In genomic region chr6:16707101-16707783, GRCh38 we compare ENCODE assay signal across 10 cellular contexts. TPM values are rescaled to one million over a fixed set of nuclear protein-coding genes. Genes with fewer than 3 reads are reported as not detected.
DNase-seq lines count a peak whose midpoint lies in the region; ATAC-seq and TF ChIP-seq lines count a peak whose summit lies in the region.
"Had no signal": no experiment of that assay in that cellular context is flagged by ENCODE, and none has a peak within 500 bp of the region (broad histone marks: within the 10 kb centered on the region; RNA-seq: fewer than 3 reads in every experiment).

No MANE protein-coding gene starts in this region.

- H3K27ac Mint-ChIP-seq in activated naive CD8-positive, alpha-beta T cell treated with anti-CD3 and anti-CD28 coated beads for 36 hours = peak overlapping the region; percentile 67
- no peak overlapping the region for H3K27ac Mint-ChIP-seq in endodermal cell

- H3K27ac ChIP-seq in endodermal cell (ENCODE audit: low read depth, low read length) = no peak overlapping the region

- no peak for ATAC-seq in activated T-cell treated with anti-CD3 and anti-CD28 coated beads, Interleukin-2, amount 50 U/mL, for 4 hours
- ATAC-seq in HG03354 (IDR thresholded peaks at IDR 0.05; ENCODE audit: poor library complexity, severe bottlenecking, unreplicated experiment) (peak; percentile 65), HG03025 (IDR thresholded peaks at IDR 0.05; ENCODE audit: low FRiP score, unreplicated experiment) (no peak)

- H3K4me3 ChIP-seq in endodermal cell (ENCODE audit: low read length) = no peak overlapping the region

- H3K4me1 Mint-ChIP-seq in activated T-cell treated with anti-CD3 and anti-CD28 coated beads, Interleukin-2, amount 50 U/mL, for 4 hours (ENCODE audit: low read depth) = peaks cover 69% of the 10 kb centered on the region
- H3K4me1 Mint-ChIP-seq in activated naive CD8-positive, alpha-beta T cell treated with anti-CD3 and anti-CD28 coated beads for 36 hours = peaks cover 49% of the 10 kb centered on the region
- peaks cover 2% of the 10 kb centered on the region for H3K4me1 Mint-ChIP-seq in endodermal cell

- DNase-seq in activated T-cell treated with anti-CD3 and anti-CD28 coated beads, Interleukin-2, amount 50 U/mL, for 4 hours = no peak
- DNase-seq in activated T-cell treated with anti-CD3 and anti-CD28 coated beads for 4 hours = no peak
- no peak for DNase-seq in activated naive CD8-positive, alpha-beta T cell treated with anti-CD3 and anti-CD28 coated beads for 36 hours
- DNase-seq in kidney glomerular epithelial cell (lab: John Stamatoyannopoulos, UW) = no peak
- no peak for DNase-seq in NCI-H2171 (lab: John Stamatoyannopoulos, UW)
- DNase-seq in endodermal cell = no peak
- DNase-seq: NCI-H2029 treated with DMSO at 0.1 percent for 48 hours had no signal

- 92% methylated on average over 2 of the region's 2 CpGs for WGBS in endodermal cell (ENCODE audit: insufficient coverage in 1 of 2, insufficient read length in 1 of 2), 2 experiments

- H3K36me3 ChIP-seq in endodermal cell (ENCODE audit: control insufficient read depth, insufficient read depth, low read length) = no peaks in the 10 kb centered on the region

- no peaks in the 10 kb centered on the region for H3K9me3 ChIP-seq in endodermal cell (ENCODE audit: control insufficient read depth, low read length)

- peaks cover 8% of the 10 kb centered on the region for H3K36me3 Mint-ChIP-seq in activated T-cell treated with anti-CD3 and anti-CD28 coated beads, Interleukin-2, amount 50 U/mL, for 4 hours (ENCODE audit: insufficient read depth)
- peaks cover 26% of the 10 kb centered on the region for H3K36me3 Mint-ChIP-seq in activated naive CD8-positive, alpha-beta T cell treated with anti-CD3 and anti-CD28 coated beads for 36 hours
- no peaks in the 10 kb centered on the region for H3K36me3 Mint-ChIP-seq in endodermal cell (ENCODE audit: low read depth)

- no peaks in the 10 kb centered on the region for H3K4me1 ChIP-seq in endodermal cell (ENCODE audit: control insufficient read depth, insufficient read depth, low read length)

- no peaks in the 10 kb centered on the region for H3K27me3 Mint-ChIP-seq in activated T-cell treated with anti-CD3 and anti-CD28 coated beads, Interleukin-2, amount 50 U/mL, for 4 hours (ENCODE audit: low read depth)
- no peaks in the 10 kb centered on the region for H3K27me3 Mint-ChIP-seq in activated naive CD8-positive, alpha-beta T cell treated with anti-CD3 and anti-CD28 coated beads for 36 hours
- no peaks in the 10 kb centered on the region for H3K27me3 Mint-ChIP-seq in endodermal cell (ENCODE audit: insufficient read depth)

- H3K9me3 Mint-ChIP-seq in activated T-cell treated with anti-CD3 and anti-CD28 coated beads, Interleukin-2, amount 50 U/mL, for 4 hours = no peaks in the 10 kb centered on the region
- no peaks in the 10 kb centered on the region for H3K9me3 Mint-ChIP-seq in activated naive CD8-positive, alpha-beta T cell treated with anti-CD3 and anti-CD28 coated beads for 36 hours
- no peaks in the 10 kb centered on the region for H3K9me3 Mint-ChIP-seq in endodermal cell

- peak overlapping the region; percentile 44 for H3K4me3 Mint-ChIP-seq in activated T-cell treated with anti-CD3 and anti-CD28 coated beads, Interleukin-2, amount 50 U/mL, for 4 hours
- no peak overlapping the region for H3K4me3 Mint-ChIP-seq in activated naive CD8-positive, alpha-beta T cell treated with anti-CD3 and anti-CD28 coated beads for 36 hours
- no peak overlapping the region for H3K4me3 Mint-ChIP-seq in endodermal cell

- TF ChIP-seq CTCF in endodermal cell (conservative IDR thresholded peaks at IDR 0.05) = no peak

- H3K27me3 ChIP-seq in endodermal cell (ENCODE audit: control insufficient read depth, insufficient read depth, low read length, poor library complexity, severe bottlenecking) = no peaks in the 10 kb centered on the region

- H3K9ac ChIP-seq in endodermal cell (ENCODE audit: extremely low read depth, low read length, poor library complexity, severe bottlenecking) = no peak overlapping the region

RNA-seq across cellular contexts. Expression of gene ATXN1, which starts 54.0 kb away (rescaled TPM):
- total RNA-seq in activated T-cell treated with anti-CD3 and anti-CD28 coated beads, Interleukin-2, amount 50 U/mL, for 4 hours = 10 to 100 TPM; 39.5 to 63.8 (median 45.1) TPM
- 10 to 100 TPM; 27.8 to 32.8 TPM for total RNA-seq in activated naive CD8-positive, alpha-beta T cell treated with anti-CD3 and anti-CD28 coated beads for 36 hours
- 10 to 100 TPM; 10.4 to 15.9 TPM for total RNA-seq in endodermal cell
- 4.0 TPM for polyA plus RNA-seq in endodermal cell (2013, experiment 1 of 2)
- 4.2 TPM for polyA plus RNA-seq in endodermal cell (2013, experiment 2 of 2)
- total RNA-seq: OCI-LY7 had no signal
